In genomic region chr3:190458040-190458439, GRCh38 we compare ENCODE assay signal across 16 cellular contexts. TPM values are rescaled to one million over a fixed set of nuclear protein-coding genes. Genes with fewer than 3 reads are reported as not detected.
DNase-seq lines count a peak whose midpoint lies in the region; TF ChIP-seq lines count a peak whose summit lies in the region.
"Had no signal": no experiment of that assay in that cellular context is flagged by ENCODE, and none has a peak within 500 bp of the region (broad histone marks: within the 10 kb centered on the region; RNA-seq: fewer than 3 reads in every experiment).

No MANE protein-coding gene starts in this region.

- no TSS peak for BruUV-seq in mammary epithelial cell (replicated peaks; lab: Mats Ljungman, UMichigan)

- H4K8ac ChIP-seq in mesendoderm (ENCODE audit: low read depth, low read length) = no peak overlapping the region

- no peak overlapping the region for H3K56ac ChIP-seq in mesendoderm (ENCODE audit: low read length)

- no peaks in the 10 kb centered on the region for H3K79me2 ChIP-seq in mammary epithelial cell (ENCODE audit: insufficient read depth, low read length)
- H3K79me2 ChIP-seq in mesendoderm (ENCODE audit: control insufficient read depth, insufficient read depth, low read length) = no peaks in the 10 kb centered on the region

- intact Hi-C loops in mammary epithelial cell (cut with micrococcal nuclease) = loop anchor here (10.0 kb wide), 1 partner anchor 237 kb away; no protein-coding TSS in a partner anchor
- intact Hi-C loops in posterior vena cava (cut with DNase I) = no loop called here

- no peaks in the 10 kb centered on the region for H3K79me1 ChIP-seq in mesendoderm (ENCODE audit: low read length)

- no peak overlapping the region for H3K4me3 ChIP-seq in LNCaP clone FGC (ENCODE audit: low read depth, low read length)
- H3K4me3 ChIP-seq in mammary epithelial cell (replicated peaks in 1 of 3; ENCODE audit: insufficient read depth in 1 of 3, low read depth in 2 of 3, low read length in 3 of 3) = no peak overlapping the region
- no peak overlapping the region for H3K4me3 ChIP-seq in mesendoderm (ENCODE audit: low read length)
- H3K4me3 ChIP-seq: suprapubic skin had no signal

- peaks cover 4% of the 10 kb centered on the region for H3K4me1 ChIP-seq in mammary epithelial cell (ENCODE audit: insufficient read depth, low read length)
- no peaks in the 10 kb centered on the region for H3K4me1 ChIP-seq in mesendoderm (ENCODE audit: control insufficient read depth, low read depth, low read length)
- H3K4me1 ChIP-seq: suprapubic skin had no signal

- H2BK120ac ChIP-seq in mesendoderm (ENCODE audit: low read depth, low read length) = no peak overlapping the region

- CTCF ChIA-PET in mammary epithelial cell (lab: Charles Lee; ENCODE audit: low non-redundant PET) = no interaction called here

- H3K4ac ChIP-seq in mesendoderm (ENCODE audit: low read depth, low read length) = no peak overlapping the region

- dilution Hi-C loops in mammary epithelial cell (cut with HindIII; ENCODE audit: low sequenced_read_pairs) = loop anchor here (5.0 kb wide), 1 partner anchor 34 kb away; no protein-coding TSS in a partner anchor

- H3K23ac ChIP-seq in mesendoderm (ENCODE audit: low read length) = no peak overlapping the region

- peak overlapping the region; percentile 30 for H2AFZ ChIP-seq in mammary epithelial cell (ENCODE audit: low read depth, low read length)

- no peak overlapping the region for H2BK15ac ChIP-seq in mesendoderm (replicated peaks; ENCODE audit: low read depth)

- no peak overlapping the region for H3K27ac ChIP-seq in mammary epithelial cell (ENCODE audit: insufficient read depth, low read depth, low read length)
- H3K27ac ChIP-seq in mesendoderm (ENCODE audit: low read depth, low read length) = no peak overlapping the region
- H3K27ac ChIP-seq: epithelial cell of prostate, RWPE1, suprapubic skin had no signal

- no peaks in the 10 kb centered on the region for H3K9me3 ChIP-seq in mammary epithelial cell (replicated peaks; ENCODE audit: insufficient read depth, low read length)
- H3K9me3 ChIP-seq: suprapubic skin had no signal

- DNase-seq in EL (peak; percentile 44), LNCaP clone FGC (ENCODE audit: low read depth) (no peak), mammary epithelial cell (peak; percentile 18), mesendoderm (peak; percentile 76), amniotic stem cell (lab: John Stamatoyannopoulos, UW) (no peak), GDM1 (lab: John Stamatoyannopoulos, UW) (no peak), posterior vena cava (ENCODE audit: low spot score) (no peak)
- DNase-seq: CD8-positive, alpha-beta memory T cell; central memory CD4-positive, alpha-beta T cell; Kasumi-1; NCI-H2227 treated with DMSO at 0.1 percent for 48 hours; occipital lobe had no signal

- H3K27me3 ChIP-seq in mammary epithelial cell (ENCODE audit: insufficient read depth, low read length) (no peaks in the 10 kb centered on the region), mesendoderm (ENCODE audit: insufficient read depth, low read length, poor library complexity) (no peaks in the 10 kb centered on the region)
- H3K27me3 ChIP-seq: suprapubic skin had no signal

- H4K20me1 ChIP-seq in mammary epithelial cell (ENCODE audit: insufficient read depth, low read length) = no peaks in the 10 kb centered on the region

- TF ChIP-seq CTCF in LNCaP clone FGC (IDR thresholded peaks at IDR 0.05; ENCODE audit: control insufficient read depth, extremely low read depth, insufficient read depth) = peak; percentile 40
- no peak for TF ChIP-seq CTCF in mammary epithelial cell (conservative IDR thresholded peaks at IDR 0.05 in 1 of 2, IDR thresholded peaks at IDR 0.05 in 1 of 2; ENCODE audit: extremely low read depth in 1 of 2, insufficient read depth in 1 of 2, low read depth in 1 of 2, low read length in 2 of 2)

- H3K4me2 ChIP-seq in mammary epithelial cell (ENCODE audit: insufficient read depth, low read depth, low read length) (no peak overlapping the region), mesendoderm (ENCODE audit: low read length) (no peak overlapping the region)

- H3K18ac ChIP-seq in mesendoderm (ENCODE audit: low read length) = no peak overlapping the region

- H2AK5ac ChIP-seq in mesendoderm (ENCODE audit: low read length) = no peak overlapping the region

- no peak overlapping the region for H4K5ac ChIP-seq in mesendoderm (ENCODE audit: low read length)

- whole genome bisulfite sequencing in mammary epithelial cell (ENCODE audit: low coverage, missing lambda C conversion rate) = 0% methylated on average over 2 of the region's 2 CpGs
- WGBS in mesendoderm (ENCODE audit: extremely low coverage, insufficient coverage, low lambda C conversion rate) = no CpG with 5 or more reads among the region's 2 CpGs

- H3K9ac ChIP-seq in mammary epithelial cell (ENCODE audit: insufficient read depth, low read length) (no peak overlapping the region), mesendoderm (ENCODE audit: low read length) (no peak overlapping the region)

- in situ Hi-C loops in mammary epithelial cell (cut with MboI; ENCODE audit: low sequenced_read_pairs in 2 of 2) = no loop called here

- H3K36me3 ChIP-seq in mammary epithelial cell (ENCODE audit: insufficient read depth, low read length) (no peaks in the 10 kb centered on the region), mesendoderm (ENCODE audit: control insufficient read depth, insufficient read depth, low read length) (no peaks in the 10 kb centered on the region)
- H3K36me3 ChIP-seq: suprapubic skin had no signal

- no peak overlapping the region for H2BK5ac ChIP-seq in mesendoderm (ENCODE audit: low read length)

RNA-seq across cellular contexts. Expression of gene TMEM207, which starts 8.3 kb away (rescaled TPM):
- total RNA-seq in mammary epithelial cell (not detected), posterior vena cava (not detected)
- polyA plus RNA-seq in mammary epithelial cell = not detected
- not detected for polyA minus RNA-seq in mammary epithelial cell
- not detected for polyA plus RNA-seq in mesendoderm (2013, experiment 1 of 2)
- polyA plus RNA-seq in mesendoderm (2013, experiment 2 of 2) = not detected
- total RNA-seq: activated CD8-positive, alpha-beta memory T cell treated with anti-CD3 and anti-CD28 coated beads for 36 hours; CD8-positive, alpha-beta memory T cell; occipital lobe; suprapubic skin had no signal
- polyA plus RNA-seq: CD8-positive, alpha-beta memory T cell had no signal

RNA-seq across cellular contexts. Expression of gene IL1RAP, which starts 55.8 kb away (rescaled TPM):
- 100 to 1,000 TPM in 1 of 2 donors, 10 to 100 TPM in 1; 94.2 to 111 TPM for total RNA-seq in mammary epithelial cell
- 90.3 TPM for polyA plus RNA-seq in mammary epithelial cell
- polyA minus RNA-seq in mammary epithelial cell = 188 TPM
- 2.6 TPM for polyA plus RNA-seq in mesendoderm (2013, experiment 1 of 2)
- 2.6 TPM for polyA plus RNA-seq in mesendoderm (2013, experiment 2 of 2)
- 10 to 100 TPM; 10.2 to 17.2 TPM for total RNA-seq in posterior vena cava

Comparison
In these comparisons a context has a peak if more than half of its experiments do, and no peak if none do; other contexts are left out.
1. DNase-seq: peak in EL (single experiment), mammary epithelial cell (single experiment) and mesendoderm (single experiment); none in LNCaP clone FGC (single experiment), amniotic stem cell (single experiment), GDM1 (single experiment) and posterior vena cava (single experiment).
2. RNA of gene IL1RAP, which starts 55.8 kb away (total RNA-seq): 94.2 to 111 TPM in mammary epithelial cell; 10.2 to 17.2 TPM in posterior vena cava; every median in the first group is over 4 times any median in the second.